ENCODE assay signal across 20 cellular contexts in the genomic region with DNA sequence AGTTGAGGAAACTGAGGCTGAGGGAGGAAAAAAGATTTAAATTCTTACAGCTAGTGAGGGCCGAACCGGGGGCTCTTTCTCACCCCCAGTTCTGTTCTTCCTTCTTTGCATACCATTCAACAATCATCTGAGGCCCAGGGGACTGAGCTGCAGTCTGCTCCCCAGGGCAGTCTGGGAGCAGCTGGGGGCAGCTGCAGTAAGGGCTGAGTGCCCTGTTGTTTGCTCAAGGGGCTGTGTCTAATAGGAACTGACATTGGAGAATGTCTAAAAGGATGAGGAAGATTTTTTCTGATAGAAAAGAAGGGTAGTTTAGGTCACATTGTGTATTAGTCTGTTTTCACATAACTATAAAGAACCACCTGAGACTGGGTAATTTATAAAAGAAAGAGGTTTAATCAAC. TPM values are rescaled to one million over a fixed set of nuclear protein-coding genes. Genes with fewer than 3 reads are reported as not detected.
"Had no signal": no experiment of that assay in that cellular context is flagged by ENCODE, and none has a peak within 500 bp of the region (broad histone marks: within the 10 kb centered on the region; RNA-seq: fewer than 3 reads in every experiment).

No MANE protein-coding gene starts in this region.

- H3K4me3 ChIP-seq: smooth muscle cell had no signal

- DNase-seq: activated CD4-positive, CD25-positive, alpha-beta regulatory T cell treated with anti-CD3 and anti-CD28 coated beads, Interleukin-2, amount 50 U/mL, for 72 hours; activated naive CD4-positive, alpha-beta T cell; activated naive CD8-positive, alpha-beta T cell treated with anti-CD3 and anti-CD28 coated beads, Interleukin-2, amount 10 ng/mL, durations not matched to agents 7 days and 5 days; activated T-cell treated with anti-CD3 and anti-CD28 coated beads for 4 hours; aorta; cerebellar nuclear complex; effector memory CD8-positive, alpha-beta T cell; foreskin keratinocyte; head of caudate nucleus; immature natural killer cell; mesendoderm; occipital lobe; right cardiac atrium; stimulated activated CD4-positive, alpha-beta T cell treated with anti-CD3 and anti-CD28 coated beads, Interleukin-4, amount 100 ng/mL, for 4 hours; stimulated activated CD8-positive, alpha-beta memory T cell treated with anti-CD3 and anti-CD28 coated beads, Interleukin-4, amount 100 ng/mL, for 48 hours; stimulated activated naive CD8-positive, alpha-beta T cell treated with anti-CD3 and anti-CD28 coated beads, Interleukin-15, Interleukin-2, amounts not matched to agents 100 U/mL and 50 U/mL, for 24 hours; T1000 had no signal

- H3K4me2 ChIP-seq: smooth muscle cell had no signal

- ATAC-seq: effector memory CD8-positive, alpha-beta T cell; foreskin keratinocyte; right cardiac atrium; stimulated activated naive CD8-positive, alpha-beta T cell treated with anti-CD3 and anti-CD28 coated beads, Interleukin-15, Interleukin-2, amounts not matched to agents 100 U/mL and 50 U/mL, for 24 hours had no signal

- H3K27ac ChIP-seq: foreskin keratinocyte had no signal

- H3K27me3 ChIP-seq: foreskin keratinocyte had no signal

RNA-seq across cellular contexts. Expression of gene SLC17A8, which starts 42.2 kb away (rescaled TPM):
- total RNA-seq: activated naive CD8-positive, alpha-beta T cell treated with anti-CD3 and anti-CD28 coated beads, Interleukin-2, amount 10 ng/mL, durations not matched to agents 7 days and 5 days; aorta; foreskin keratinocyte; lower leg skin; natural killer cell treated with Interleukin-12 subunit alpha and Interleukin-12 subunit beta and Interleukin-15 and Interleukin-18, amount 100 ng/mL, for 72 hours; smooth muscle cell had no signal
- polyA plus RNA-seq: aorta, foreskin keratinocyte, immature natural killer cell, smooth muscle cell had no signal
